ENCODE assay signal across 17 cellular contexts in the genomic region with DNA sequence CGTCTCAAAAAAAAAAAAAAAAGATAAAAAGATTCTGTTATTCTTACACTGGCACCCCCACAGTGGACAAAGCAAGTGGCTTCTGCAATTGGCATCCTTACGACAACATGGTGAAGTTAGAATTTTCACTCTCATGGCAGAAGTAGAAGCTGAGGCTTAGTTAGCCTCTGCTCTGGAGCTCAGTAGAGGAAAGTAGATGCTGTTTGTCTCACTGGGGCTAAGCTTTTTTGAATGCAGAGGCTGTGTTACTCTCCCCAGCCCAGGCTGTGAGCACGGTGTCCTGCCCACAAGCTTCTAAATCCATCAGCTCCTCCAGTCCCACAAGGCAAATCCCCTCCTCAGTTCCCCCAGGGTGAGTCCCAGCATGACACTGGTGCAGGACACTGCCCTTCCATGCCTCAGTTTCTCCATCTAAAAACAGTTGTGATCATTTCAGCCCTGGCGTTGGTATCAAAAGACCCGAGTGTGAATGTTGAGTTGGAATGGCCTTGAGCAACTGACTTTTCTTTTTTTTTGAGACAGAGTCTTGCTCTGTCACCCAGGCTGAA. TPM values are rescaled to one million over a fixed set of nuclear protein-coding genes. Genes with fewer than 3 reads are reported as not detected.
DNase-seq lines count a peak whose midpoint lies in the region; ATAC-seq and TF ChIP-seq lines count a peak whose summit lies in the region.
"Had no signal": no experiment of that assay in that cellular context is flagged by ENCODE, and none has a peak within 500 bp of the region (broad histone marks: within the 10 kb centered on the region; RNA-seq: fewer than 3 reads in every experiment).

No MANE protein-coding gene starts in this region.

- intact Hi-C loops in OCI-LY7 (cut with micrococcal nuclease; ENCODE audit: unreplicated experiment), result no loop called here

- no peak for ATAC-seq in CD4-positive, CD25-positive, alpha-beta regulatory T cell (ENCODE audit: low read depth in 2 of 2)

- H3K9me3 Mint-ChIP-seq in CD4-positive, CD25-positive, alpha-beta regulatory T cell, result no peaks in the 10 kb centered on the region
- H3K9me3 Mint-ChIP-seq in activated naive CD8-positive, alpha-beta T cell treated with anti-CD3 and anti-CD28 coated beads for 36 hours, result peaks cover 1% of the 10 kb centered on the region

- no peak for DNase-seq in CD4-positive, CD25-positive, alpha-beta regulatory T cell
- DNase-seq in OCI-LY7 (ENCODE audit: low spot score) (no peak), LoVo (ENCODE audit: low spot score) (no peak), pons (ENCODE audit: low spot score) (no peak), iPS-NIHi7 (ENCODE audit: extremely low spot score) (no peak)
- DNase-seq in activated naive CD8-positive, alpha-beta T cell treated with anti-CD3 and anti-CD28 coated beads for 36 hours, result no peak
- DNase-seq: caudate nucleus, erythroblast, hypothalamus, NCI-H1417 treated with DMSO at 0.1 percent for 48 hours, NCI-H2171, NCI-H69, OCI-M1, SHP77, trophoblast cell had no signal

- H3K36me3 ChIP-seq in BLaER1 (no peaks in the 10 kb centered on the region), OCI-LY7 (ENCODE audit: insufficient read depth, low read length) (peaks cover 3% of the 10 kb centered on the region; the same call in 1 of the 2 replicates)
- H3K36me3 ChIP-seq in CD4-positive, CD25-positive, alpha-beta regulatory T cell (ENCODE audit: control insufficient read depth, insufficient read depth, low read length), result peaks cover 21% of the 10 kb centered on the region
- H3K36me3 ChIP-seq: HAP-1 had no signal

- CTCF ChIA-PET in OCI-LY7 (lab: Charles Lee; ENCODE audit: unreplicated experiment), result interaction anchor here (0.6 kb wide), 1 partner anchor 15 kb away, joined by 3 read pairs; no protein-coding TSS in a partner anchor

- H3K9me2 ChIP-seq in OCI-LY7 (ENCODE audit: insufficient read depth, low read length), result no peaks in the 10 kb centered on the region

- no peak overlapping the region for H3K4me3 ChIP-seq in BLaER1
- no peak overlapping the region for H3K4me3 ChIP-seq in CD4-positive, CD25-positive, alpha-beta regulatory T cell (ENCODE audit: low read depth, low read length)
- no peak overlapping the region for H3K4me3 ChIP-seq in OCI-LY7 (ENCODE audit: low read depth, low read length, poor library complexity, severe bottlenecking)
- H3K4me3 ChIP-seq: HAP-1 had no signal

- no peaks in the 10 kb centered on the region; the same call in 1 of the 2 replicates for H3K79me2 ChIP-seq in OCI-LY7 (ENCODE audit: insufficient read depth, low read depth, low read length)

- H3K4me2 ChIP-seq in BLaER1 (peak overlapping the region; percentile 12), OCI-LY7 (ENCODE audit: low read length) (peak overlapping the region; percentile 25; the same call in 1 of the 2 replicates)

- no peak overlapping the region for H3K9ac ChIP-seq in BLaER1

- no peaks in the 10 kb centered on the region for H3K27me3 Mint-ChIP-seq in CD4-positive, CD25-positive, alpha-beta regulatory T cell
- H3K27me3 Mint-ChIP-seq in activated naive CD8-positive, alpha-beta T cell treated with anti-CD3 and anti-CD28 coated beads for 36 hours, result peaks cover 8% of the 10 kb centered on the region

- H4K20me1 ChIP-seq in BLaER1, result no peaks in the 10 kb centered on the region
- no peaks in the 10 kb centered on the region for H4K20me1 ChIP-seq in OCI-LY7 (ENCODE audit: insufficient read depth, low read length)

- peaks cover 20% of the 10 kb centered on the region for H3K36me3 Mint-ChIP-seq in CD4-positive, CD25-positive, alpha-beta regulatory T cell
- H3K36me3 Mint-ChIP-seq in activated naive CD8-positive, alpha-beta T cell treated with anti-CD3 and anti-CD28 coated beads for 36 hours, result peaks cover 71% of the 10 kb centered on the region

- H3K9me3 ChIP-seq in BLaER1, result no peaks in the 10 kb centered on the region
- no peaks in the 10 kb centered on the region for H3K9me3 ChIP-seq in CD4-positive, CD25-positive, alpha-beta regulatory T cell (ENCODE audit: control insufficient read depth in 2 of 2, low read length in 2 of 2)
- no peaks in the 10 kb centered on the region for H3K9me3 ChIP-seq in OCI-LY7 (ENCODE audit: low read length)
- H3K9me3 ChIP-seq: HAP-1 had no signal

- POLR2A ChIA-PET in OCI-LY7 (lab: Charles Lee), result interaction anchor here (0.5 to 7.0 kb wide), 7 partner anchors 16 to 1742 kb away, joined by 3 to 100 read pairs (median 6); no protein-coding TSS in a partner anchor

- peak overlapping the region in 2 of 4 donors; percentile 22 to 56 for H3K4me3 Mint-ChIP-seq in CD4-positive, CD25-positive, alpha-beta regulatory T cell
- H3K4me3 Mint-ChIP-seq in activated naive CD8-positive, alpha-beta T cell treated with anti-CD3 and anti-CD28 coated beads for 36 hours, result peak overlapping the region; percentile 8

- H2AFZ ChIP-seq in OCI-LY7 (ENCODE audit: low read length), result no peak overlapping the region

- H3K27me3 ChIP-seq in BLaER1, result no peaks in the 10 kb centered on the region
- no peaks in the 10 kb centered on the region for H3K27me3 ChIP-seq in CD4-positive, CD25-positive, alpha-beta regulatory T cell (ENCODE audit: control insufficient read depth, insufficient read depth, low read length)

- H3K27ac ChIP-seq in BLaER1 (peak overlapping the region; percentile 3; the same call in 1 of the 2 replicates), OCI-LY7 (ENCODE audit: low read depth, low read length, poor library complexity, severe bottlenecking) (peak overlapping the region; percentile 97)
- peak overlapping the region; percentile 63 for H3K27ac ChIP-seq in CD4-positive, CD25-positive, alpha-beta regulatory T cell (ENCODE audit: insufficient read depth, low read length, poor library complexity, severe bottlenecking)

- H3K4me1 Mint-ChIP-seq in CD4-positive, CD25-positive, alpha-beta regulatory T cell, result peaks cover 19 to 89% (median 57%) of the 10 kb centered on the region in 4 donors
- H3K4me1 Mint-ChIP-seq in activated naive CD8-positive, alpha-beta T cell treated with anti-CD3 and anti-CD28 coated beads for 36 hours, result peaks cover 85% of the 10 kb centered on the region

- no peak for TF ChIP-seq CTCF in OCI-LY7 (conservative IDR thresholded peaks at IDR 0.05; ENCODE audit: low read length)

- H3K4me1 ChIP-seq in BLaER1, result peaks cover 100% of the 10 kb centered on the region
- H3K4me1 ChIP-seq in CD4-positive, CD25-positive, alpha-beta regulatory T cell (ENCODE audit: control insufficient read depth, insufficient read depth, low read length, poor library complexity, severe bottlenecking), result peaks cover 75% of the 10 kb centered on the region
- peaks cover 99% of the 10 kb centered on the region for H3K4me1 ChIP-seq in OCI-LY7 (ENCODE audit: insufficient read depth, low read length, poor library complexity, severe bottlenecking)
- H3K4me1 ChIP-seq: HAP-1 had no signal

- H3K27ac Mint-ChIP-seq in CD4-positive, CD25-positive, alpha-beta regulatory T cell, result peak overlapping the region; percentile 66 to 95 (median 93)
- peak overlapping the region; percentile 96 for H3K27ac Mint-ChIP-seq in activated naive CD8-positive, alpha-beta T cell treated with anti-CD3 and anti-CD28 coated beads for 36 hours

- no TSS peak for BruUV-seq in OCI-LY7 (replicated peaks; lab: Mats Ljungman, UMichigan)

RNA-seq across cellular contexts. Expression of gene PHF19, which starts 22.6 kb away (rescaled TPM):
- 149 TPM for total RNA-seq in CD4-positive, CD25-positive, alpha-beta regulatory T cell
- 10 to 100 TPM; 21.4 to 43.2 (median 31.9) TPM for polyA plus RNA-seq in CD4-positive, CD25-positive, alpha-beta regulatory T cell
- total RNA-seq in OCI-LY7 (2014; rRNA removed; shearing (Covaris generic)), result 102 and 108 TPM in 2 replicates
- total RNA-seq in OCI-LY7 (2022), result 211 and 214 TPM in 2 replicates
- 100 to 1,000 TPM; 216 to 226 TPM for total RNA-seq in activated naive CD8-positive, alpha-beta T cell treated with anti-CD3 and anti-CD28 coated beads for 36 hours

RNA-seq across cellular contexts. Expression of gene TRAF1, which starts 27.0 kb away (rescaled TPM):
- total RNA-seq in CD4-positive, CD25-positive, alpha-beta regulatory T cell, result 167 TPM
- polyA plus RNA-seq in CD4-positive, CD25-positive, alpha-beta regulatory T cell, result 10 to 100 TPM; 13.5 to 18.7 (median 16.5) TPM
- 23.7 and 24.2 TPM in 2 replicates for total RNA-seq in OCI-LY7 (2014; rRNA removed; shearing (Covaris generic))
- 40.3 and 50.5 TPM in 2 replicates for total RNA-seq in OCI-LY7 (2022)
- total RNA-seq in activated naive CD8-positive, alpha-beta T cell treated with anti-CD3 and anti-CD28 coated beads for 36 hours, result 100 to 1,000 TPM; 169 to 170 TPM

RNA-seq across cellular contexts. Expression of gene PSMD5, which starts 56.8 kb away (rescaled TPM):
- total RNA-seq in CD4-positive, CD25-positive, alpha-beta regulatory T cell, result 44.0 TPM
- polyA plus RNA-seq in CD4-positive, CD25-positive, alpha-beta regulatory T cell, result 10 to 100 TPM; 27.0 to 34.5 (median 29.9) TPM
- total RNA-seq in OCI-LY7 (2014; rRNA removed; shearing (Covaris generic)), result 10.0 and 12.0 TPM in 2 replicates
- total RNA-seq in OCI-LY7 (2022), result 33.3 and 36.8 TPM in 2 replicates
- total RNA-seq in activated naive CD8-positive, alpha-beta T cell treated with anti-CD3 and anti-CD28 coated beads for 36 hours, result 10 to 100 TPM; 69.0 to 69.3 TPM

Comparison
In these comparisons a context has a peak if more than half of its experiments do, and no peak if none do; other contexts are left out.
1. H3K27ac ChIP-seq: peak in every context shown above with its lines; median percentile 97 in OCI-LY7; 63 in CD4-positive, CD25-positive, alpha-beta regulatory T cell; 3 in BLaER1.